1 cellular context compared by ENCODE assay signal in genomic region chr20:8433286-8433685, GRCh38.
TF ChIP-seq lines count a peak whose summit lies in the region.

No MANE protein-coding gene starts in this region.

TF ChIP-seq in SK-N-SH treated with all-trans-retinoic acid at 6 μM for 48 hours, 23 proteins besides CTCF, POLR2A, EP300 and RAD21 (continued from another document):
- no peak for TF ChIP-seq TSHZ2 (CRISPR knock-in tag; IDR thresholded peaks at IDR 0.05)
- no peak for TF ChIP-seq SNAI2 (CRISPR knock-in tag; IDR thresholded peaks at IDR 0.05)
- TF ChIP-seq OSR1 (CRISPR knock-in tag; IDR thresholded peaks at IDR 0.05): no peak
- TF ChIP-seq ZNF565 (CRISPR knock-in tag; conservative IDR thresholded peaks at IDR 0.05; ENCODE audit: low read depth): no peak
- no peak for TF ChIP-seq ESRRG (CRISPR knock-in tag; IDR thresholded peaks at IDR 0.05)
- TF ChIP-seq ZNF8 (CRISPR knock-in tag; IDR thresholded peaks at IDR 0.05): no peak
